8 cellular contexts compared by ENCODE assay signal in genomic region chr1:212858055-212858460, GRCh38. TPM values are rescaled to one million over a fixed set of nuclear protein-coding genes. Genes with fewer than 3 reads are reported as not detected.
DNase-seq lines count a peak whose midpoint lies in the region; ATAC-seq and TF ChIP-seq lines count a peak whose summit lies in the region.

Gene FLVCR1, plus strand, starts transcription at chr1:212858275. Its CDS starts 178 bp downstream, at chr1:212858453.

- intact Hi-C loops in activated naive CD4-positive, alpha-beta T cell treated with anti-CD3 and anti-CD28 coated beads for 36 hours (cut with micrococcal nuclease): loop anchor here (1.0 to 10.0 kb wide), 13 partner anchors 36 to 1747 kb away; partner anchors contain the start of genes ANGEL2, ATF3, CENPF and DTL

- H3K9me3 Mint-ChIP-seq in activated naive CD4-positive, alpha-beta T cell treated with anti-CD3 and anti-CD28 coated beads for 36 hours: no peaks in the 10 kb centered on the region

- H3K27ac Mint-ChIP-seq in activated naive CD4-positive, alpha-beta T cell treated with anti-CD3 and anti-CD28 coated beads for 36 hours: peak within 1 kb of the TSS; percentile 88

- peaks cover 15% of the 10 kb centered on the region for H3K36me3 Mint-ChIP-seq in activated naive CD4-positive, alpha-beta T cell treated with anti-CD3 and anti-CD28 coated beads for 36 hours (ENCODE audit: low read depth)

- H3K9ac ChIP-seq in SK-N-MC (ENCODE audit: insufficient read length): peak within 1 kb of the TSS; percentile 81

- no peaks in the 10 kb centered on the region for H3K27me3 Mint-ChIP-seq in activated naive CD4-positive, alpha-beta T cell treated with anti-CD3 and anti-CD28 coated beads for 36 hours (ENCODE audit: low read depth)

- peak within 1 kb of the TSS; percentile 97 for H3K4me3 Mint-ChIP-seq in activated naive CD4-positive, alpha-beta T cell treated with anti-CD3 and anti-CD28 coated beads for 36 hours

- H3K4me3 ChIP-seq in GM08714 (ENCODE audit: low read length) (peak within 1 kb of the TSS; percentile 94), SK-N-MC (peak within 1 kb of the TSS; percentile 98), gastroesophageal sphincter (peak within 1 kb of the TSS; percentile 90 to 97), neutrophil (ENCODE audit: low read depth in 1 of 2, low read length in 1 of 2) (peak within 1 kb of the TSS; percentile 90 to 93)

- H3K27ac ChIP-seq in SK-N-MC (peak within 1 kb of the TSS; percentile 46; the same call in 1 of the 2 replicates), gastroesophageal sphincter (peak within 1 kb of the TSS; percentile 68 to 94 (median 88)), neutrophil (peak within 1 kb of the TSS; percentile 89), substantia nigra (ENCODE audit: low read depth, low read length, poor library complexity, severe bottlenecking) (peak within 1 kb of the TSS; percentile 82)

- CTCF ChIA-PET in activated naive CD4-positive, alpha-beta T cell treated with anti-CD3 and anti-CD28 coated beads for 36 hours (lab: Charles Lee): interaction anchor here (0.6 to 1.8 kb wide), 5 partner anchors 43 to 822 kb away, joined by 3 to 6 read pairs (median 3); partner anchors contain the start of genes DTL, INTS7, NSL1 and TATDN3

- TF ChIP-seq EP300 in gastroesophageal sphincter (IDR thresholded peaks at IDR 0.05): no peak

- H3K36me3 ChIP-seq in SK-N-MC (ENCODE audit: insufficient read depth, low read length) (peaks cover 18% of the 10 kb centered on the region), gastroesophageal sphincter (no peaks in the 10 kb centered on the region), neutrophil (no peaks in the 10 kb centered on the region)

- no peak for TF ChIP-seq CTCF in gastroesophageal sphincter (IDR thresholded peaks at IDR 0.05)
- TF ChIP-seq CTCF in neutrophil (IDR thresholded peaks at IDR 0.05): peak; percentile 22

- peak; percentile 54 to 60 for TF ChIP-seq POLR2A in gastroesophageal sphincter (IDR thresholded peaks at IDR 0.05)

- peaks cover 11% of the 10 kb centered on the region for H3K4me1 Mint-ChIP-seq in activated naive CD4-positive, alpha-beta T cell treated with anti-CD3 and anti-CD28 coated beads for 36 hours (ENCODE audit: low read depth)

- H3K9me3 ChIP-seq in SK-N-MC (ENCODE audit: low read depth, low read length): no peaks in the 10 kb centered on the region
- H3K9me3 ChIP-seq in gastroesophageal sphincter: no peaks in the 10 kb centered on the region
- H3K9me3 ChIP-seq in neutrophil: no peaks in the 10 kb centered on the region

- DNase-seq in NCI-H1048 (lab: John Stamatoyannopoulos, UW) (peak; percentile 100), SK-N-MC (ENCODE audit: low read depth, low spot score) (peak; percentile 14), substantia nigra (lab: John Stamatoyannopoulos, UW) (peak; percentile 64 to 99 (median 95))
- peak; percentile 98 for DNase-seq in activated naive CD4-positive, alpha-beta T cell treated with anti-CD3 and anti-CD28 coated beads for 36 hours

- H3K4me1 ChIP-seq in gastroesophageal sphincter (peaks cover 0 to 47% (median 4%) of the 10 kb centered on the region in 3 donors), neutrophil (ENCODE audit: control insufficient read depth in 1 of 2, insufficient read depth in 1 of 2, low read depth in 1 of 2, low read length in 1 of 2) (peaks cover 53 to 65% of the 10 kb centered on the region in 2 experiments)

- ATAC-seq in HG02588 (IDR thresholded peaks at IDR 0.05; ENCODE audit: unreplicated experiment) (peak; percentile 95), gastroesophageal sphincter (peak; percentile 100)

- H3K27me3 ChIP-seq in gastroesophageal sphincter (no peaks in the 10 kb centered on the region), neutrophil (no peaks in the 10 kb centered on the region)

- no CpG with 5 or more reads among the region's 50 CpGs for WGBS in gastroesophageal sphincter (ENCODE audit: low coverage in 1 of 2), 2 donors

RNA-seq across cellular contexts. Expression of gene FLVCR1, which starts in this region (rescaled TPM):
- total RNA-seq in activated naive CD4-positive, alpha-beta T cell treated with anti-CD3 and anti-CD28 coated beads for 36 hours: 1 to 10 TPM; 6.0 to 7.3 TPM
- 1 to 10 TPM; 3.2 to 9.2 (median 4.4) TPM for total RNA-seq in gastroesophageal sphincter

Comparison
In these comparisons a context has a peak if more than half of its experiments do, and no peak if none do; other contexts are left out.
1. Peak in every context shown above with its lines: DNase-seq, ATAC-seq, H3K4me3 ChIP-seq and H3K27ac ChIP-seq.
2. DNase-seq: peak in every context shown above with its lines; median percentile 100 in NCI-H1048; 98 in activated naive CD4-positive, alpha-beta T cell treated with anti-CD3 and anti-CD28 coated beads for 36 hours; 95 in substantia nigra; 14 in SK-N-MC.